8 cellular contexts compared by ENCODE assay signal in the genomic region with DNA sequence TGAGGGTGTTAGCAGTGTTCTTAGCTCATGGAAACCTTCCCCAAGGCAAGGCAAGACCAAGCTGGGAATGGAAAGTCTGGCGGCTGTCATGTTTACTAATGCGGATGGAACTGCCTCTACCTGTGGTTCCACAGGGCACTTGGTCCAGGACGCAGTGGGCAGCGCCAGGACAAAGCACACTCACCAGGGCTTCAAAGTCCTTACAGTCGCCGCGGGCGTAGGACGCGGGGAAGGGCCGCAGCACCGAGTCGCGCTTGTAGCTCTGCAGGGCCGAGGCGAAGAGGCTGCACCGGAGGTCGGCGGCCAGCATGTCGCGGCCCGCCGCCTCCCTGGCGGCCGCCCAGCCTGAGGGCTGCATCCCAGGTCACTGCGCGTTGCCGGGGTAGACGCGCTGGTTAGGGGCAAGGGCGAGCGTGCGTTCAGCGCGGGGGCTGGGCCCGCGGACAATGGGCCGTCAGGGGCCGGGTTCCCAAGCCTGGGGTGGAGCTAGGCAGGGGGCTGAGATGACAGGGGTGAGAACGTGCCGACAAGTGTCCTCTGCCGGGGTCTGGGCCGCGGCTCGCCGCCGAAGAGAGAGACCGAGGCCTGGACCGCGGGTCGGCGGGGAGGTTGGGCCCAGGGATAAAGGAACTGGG. TPM values are rescaled to one million over a fixed set of nuclear protein-coding genes. Genes with fewer than 3 reads are reported as not detected.
DNase-seq lines count a peak whose midpoint lies in the region; ATAC-seq and TF ChIP-seq lines count a peak whose summit lies in the region.

No MANE protein-coding gene starts in this region.

- POLR2A ChIA-PET in activated CD8-positive, alpha-beta T cell treated with anti-CD3 and anti-CD28 coated beads for 36 hours (lab: Charles Lee), result interaction anchor here (0.9 to 7.5 kb wide), 15 partner anchors 9 to 297 kb away, joined by 3 to 80 read pairs (median 5); a partner anchor contains a TSS

- H3K36me3 ChIP-seq in neutrophil, result peaks cover 4% of the 10 kb centered on the region

- peak overlapping the region; percentile 87 for H3K4me3 Mint-ChIP-seq in activated CD8-positive, alpha-beta T cell treated with anti-CD3 and anti-CD28 coated beads for 36 hours

- H3K9me3 ChIP-seq in neutrophil, result no peaks in the 10 kb centered on the region

- H3K27ac Mint-ChIP-seq in activated CD8-positive, alpha-beta T cell treated with anti-CD3 and anti-CD28 coated beads for 36 hours, result peak overlapping the region; percentile 90

- no peaks in the 10 kb centered on the region for H3K9me3 Mint-ChIP-seq in activated CD8-positive, alpha-beta T cell treated with anti-CD3 and anti-CD28 coated beads for 36 hours

- no peak for TF ChIP-seq CTCF in activated CD8-positive, alpha-beta T cell treated with anti-CD3 and anti-CD28 coated beads for 36 hours (IDR thresholded peaks at IDR 0.05)
- TF ChIP-seq CTCF in neutrophil (IDR thresholded peaks at IDR 0.05), result no peak

- peak overlapping the region; percentile 80 to 85 for H3K4me3 ChIP-seq in neutrophil (ENCODE audit: low read depth in 1 of 2, low read length in 1 of 2)

- no peaks in the 10 kb centered on the region for H3K27me3 ChIP-seq in neutrophil

- H3K27me3 Mint-ChIP-seq in activated CD8-positive, alpha-beta T cell treated with anti-CD3 and anti-CD28 coated beads for 36 hours, result no peaks in the 10 kb centered on the region

- ATAC-seq in GM21390 (IDR thresholded peaks at IDR 0.05; ENCODE audit: unreplicated experiment) (peak; percentile 33), HG03565 (IDR thresholded peaks at IDR 0.05; ENCODE audit: unreplicated experiment) (no peak)
- peak; percentile 17 for ATAC-seq in activated CD8-positive, alpha-beta T cell treated with anti-CD3 and anti-CD28 coated beads for 36 hours

- peaks cover 41 to 57% of the 10 kb centered on the region in 2 experiments for H3K4me1 ChIP-seq in neutrophil (ENCODE audit: control insufficient read depth in 1 of 2, insufficient read depth in 1 of 2, low read depth in 1 of 2, low read length in 1 of 2)

- CTCF ChIA-PET in activated CD8-positive, alpha-beta T cell treated with anti-CD3 and anti-CD28 coated beads for 36 hours (lab: Charles Lee), result interaction anchor here (0.7 to 4.0 kb wide), 19 partner anchors 8 to 208 kb away, joined by 3 to 26 read pairs (median 6); a partner anchor contains a TSS

- H3K4me1 Mint-ChIP-seq in activated CD8-positive, alpha-beta T cell treated with anti-CD3 and anti-CD28 coated beads for 36 hours (ENCODE audit: low read depth), result peaks cover 32% of the 10 kb centered on the region

- intact Hi-C loops in activated CD8-positive, alpha-beta T cell treated with anti-CD3 and anti-CD28 coated beads for 36 hours (cut with micrococcal nuclease), result no loop called here

- peaks cover 16% of the 10 kb centered on the region for H3K36me3 Mint-ChIP-seq in activated CD8-positive, alpha-beta T cell treated with anti-CD3 and anti-CD28 coated beads for 36 hours (ENCODE audit: low read depth)

- DNase-seq in DMS 273 (lab: John Stamatoyannopoulos, UW; ENCODE audit: unreplicated experiment), result peak; percentile 61
- DNase-seq in DMS 273 treated with DMSO at 0.1 percent for 48 hours (lab: John Stamatoyannopoulos, UW), result no peak
- peak; percentile 59 for DNase-seq in HT-29 (ENCODE audit: low spot score)
- peak; percentile 45 for DNase-seq in activated CD8-positive, alpha-beta T cell treated with anti-CD3 and anti-CD28 coated beads for 36 hours
- peak; percentile 27 for DNase-seq in germinal center (ENCODE audit: low spot score)

- peak overlapping the region; percentile 84 for H3K27ac ChIP-seq in neutrophil

RNA-seq across cellular contexts. Expression of a gene that starts 0.5 kb away (rescaled TPM):
- total RNA-seq in HT-29 (2014; rRNA removed; shearing (Covaris generic)), result 4.6 and 6.7 TPM in 2 replicates
- total RNA-seq in activated CD8-positive, alpha-beta T cell treated with anti-CD3 and anti-CD28 coated beads for 36 hours, result 10 to 100 TPM; 17.9 to 20.5 TPM

RNA-seq across cellular contexts. Expression of a gene that starts 9.7 kb away (rescaled TPM):
- total RNA-seq in HT-29 (2014; rRNA removed; shearing (Covaris generic)), result not detected in 2 replicates
- total RNA-seq in activated CD8-positive, alpha-beta T cell treated with anti-CD3 and anti-CD28 coated beads for 36 hours, result not detected

RNA-seq across cellular contexts. Expression of a gene that starts 18.3 kb away (rescaled TPM):
- not detected in 2 replicates for total RNA-seq in HT-29 (2014; rRNA removed; shearing (Covaris generic))
- total RNA-seq in activated CD8-positive, alpha-beta T cell treated with anti-CD3 and anti-CD28 coated beads for 36 hours, result not detected
